In the genomic region with DNA sequence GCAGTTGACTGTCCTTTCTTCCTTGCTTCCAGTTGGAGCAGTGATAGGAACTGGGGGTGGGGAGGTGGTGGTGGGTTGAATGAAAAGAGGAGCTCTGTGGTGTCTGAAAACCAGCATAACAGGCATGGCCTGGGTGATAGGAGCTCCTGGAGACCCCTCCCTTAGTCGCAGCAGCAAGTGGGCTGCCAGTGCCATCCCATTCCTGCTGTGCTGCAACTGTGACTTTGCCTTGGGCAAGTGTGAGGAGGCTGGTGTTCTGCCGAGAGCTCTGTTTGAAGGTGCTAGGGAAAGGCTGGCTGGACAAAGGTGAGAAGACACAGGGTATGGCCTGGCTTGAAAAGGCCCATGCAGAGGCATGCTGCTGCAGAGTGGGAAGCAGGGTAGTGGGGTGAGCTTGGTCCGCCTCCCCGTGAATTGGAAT, we compare ENCODE assay signal across 11 cellular contexts. TPM values are rescaled to one million over a fixed set of nuclear protein-coding genes. Genes with fewer than 3 reads are reported as not detected.
DNase-seq lines count a peak whose midpoint lies in the region; ATAC-seq and TF ChIP-seq lines count a peak whose summit lies in the region.
"Had no signal": no experiment of that assay in that cellular context is flagged by ENCODE, and none has a peak within 500 bp of the region (broad histone marks: within the 10 kb centered on the region; RNA-seq: fewer than 3 reads in every experiment).

No MANE protein-coding gene starts in this region.

- H3K27me3 ChIP-seq in cardiac muscle cell (no peaks in the 10 kb centered on the region), adipocyte (replicated peaks; ENCODE audit: control insufficient read depth, insufficient read depth, low read length) (no peaks in the 10 kb centered on the region), upper lobe of right lung (no peaks in the 10 kb centered on the region)
- H3K27me3 ChIP-seq: BLaER1 treated with 17β-estradiol and CSF1 and Interleukin-3, amounts not matched to agents 10 nM and 100 nM; MG63 had no signal

- H3K4me3 ChIP-seq in cardiac muscle cell (no peak overlapping the region), adipocyte (ENCODE audit: low read length) (no peak overlapping the region), mesodermal cell (ENCODE audit: extremely low read depth, insufficient read depth, low read length, poor library complexity, severe bottlenecking) (no peak overlapping the region), upper lobe of right lung (no peak overlapping the region)
- H3K4me3 ChIP-seq: BLaER1 treated with 17β-estradiol and CSF1 and Interleukin-3, amounts not matched to agents 10 nM and 100 nM; MG63 had no signal

- TF ChIP-seq CTCF in cardiac muscle cell (IDR thresholded peaks at IDR 0.05; ENCODE audit: low read depth, low read length) (no peak), upper lobe of right lung (IDR thresholded peaks at IDR 0.05) (no peak)

- peak overlapping the region; percentile 57 for H3K27ac ChIP-seq in cardiac muscle cell
- peak overlapping the region; percentile 55 for H3K27ac ChIP-seq in mesodermal cell (ENCODE audit: low read depth, low read length, severe bottlenecking)
- no peak overlapping the region for H3K27ac ChIP-seq in upper lobe of right lung

- DNase-seq in cardiac muscle cell (ENCODE audit: low read depth in 1 of 2, low spot score in 1 of 2) (peak in 1 of 2 donors; percentile 17), left ventricle myocardium superior (no peak), adipocyte (ENCODE audit: low read depth) (no peak), upper lobe of right lung (peak; percentile 47), ureter (ENCODE audit: low spot score) (no peak), GM19238 (ENCODE audit: insufficient read length, low spot score) (no peak)
- DNase-seq: stimulated activated naive CD8-positive, alpha-beta T cell treated with anti-CD3 and anti-CD28 coated beads, Interleukin-15, Interleukin-2, amounts not matched to agents 100 U/mL and 50 U/mL, for 24 hours had no signal

- peak overlapping the region; percentile 13 for H3K9ac ChIP-seq in adipocyte (ENCODE audit: low read length)

- ATAC-seq in left ventricle myocardium superior (no peak), upper lobe of right lung (no peak), GM18511 (IDR thresholded peaks at IDR 0.05; ENCODE audit: unreplicated experiment) (no peak)
- ATAC-seq: stimulated activated naive CD8-positive, alpha-beta T cell treated with anti-CD3 and anti-CD28 coated beads, Interleukin-15, Interleukin-2, amounts not matched to agents 100 U/mL and 50 U/mL, for 24 hours had no signal

- H3K4me1 ChIP-seq in cardiac muscle cell (ENCODE audit: low read depth) (peaks cover 12% of the 10 kb centered on the region), adipocyte (ENCODE audit: control insufficient read depth, insufficient read depth, low read length) (peaks cover 25% of the 10 kb centered on the region), mesodermal cell (ENCODE audit: control insufficient read depth, insufficient read depth, low read length, poor library complexity, severe bottlenecking) (peaks cover 18% of the 10 kb centered on the region), upper lobe of right lung (peaks cover 17% of the 10 kb centered on the region)

- no peaks in the 10 kb centered on the region for H3K9me3 ChIP-seq in cardiac muscle cell (ENCODE audit: low read depth)
- H3K9me3 ChIP-seq in adipocyte (ENCODE audit: control insufficient read depth, low read length) = no peaks in the 10 kb centered on the region
- H3K9me3 ChIP-seq in mesodermal cell (ENCODE audit: control insufficient read depth, low read length) = no peaks in the 10 kb centered on the region
- no peaks in the 10 kb centered on the region for H3K9me3 ChIP-seq in upper lobe of right lung
- H3K9me3 ChIP-seq: BLaER1 treated with 17β-estradiol and CSF1 and Interleukin-3, amounts not matched to agents 10 nM and 100 nM; MG63 had no signal

- WGBS in mesodermal cell (ENCODE audit: insufficient coverage in 2 of 2), 2 experiments = 69 to 82% methylated on average over 3 to 4 of the region's 4 CpGs

- intact Hi-C loops in left ventricle myocardium superior (cut with micrococcal nuclease) (no loop called here), upper lobe of right lung (cut with DNase I) (no loop called here)

- H3K36me3 ChIP-seq in cardiac muscle cell (peaks cover 15% of the 10 kb centered on the region), adipocyte (ENCODE audit: control insufficient read depth, insufficient read depth, low read length, severe bottlenecking) (peaks cover 37% of the 10 kb centered on the region), mesodermal cell (ENCODE audit: control insufficient read depth, insufficient read depth, low read length) (peaks cover 51% of the 10 kb centered on the region), upper lobe of right lung (peaks cover 40% of the 10 kb centered on the region)

RNA-seq across cellular contexts. Expression of a gene that starts 2.7 kb away (rescaled TPM):
- total RNA-seq in cardiac muscle cell (1.7 and 3.5 TPM in 2 replicates), left ventricle myocardium superior (1.4 TPM), upper lobe of right lung (1.6 TPM), ureter (0.83 TPM)
- polyA plus RNA-seq in cardiac muscle cell = 1.2 and 2.5 TPM in 2 replicates
- 6.6 TPM for polyA plus RNA-seq in mesodermal cell (2013, experiment 1 of 2)
- 4.0 TPM for polyA plus RNA-seq in mesodermal cell (2013, experiment 2 of 2)

RNA-seq across cellular contexts. Expression of a gene that starts 39.7 kb away (rescaled TPM):
- total RNA-seq in cardiac muscle cell (28.7 and 42.8 TPM in 2 replicates), left ventricle myocardium superior (67.8 TPM), upper lobe of right lung (62.8 TPM), ureter (80.9 TPM)
- polyA plus RNA-seq in cardiac muscle cell = 143 and 145 TPM in 2 replicates
- polyA plus RNA-seq in mesodermal cell (2013, experiment 1 of 2) = 87.2 TPM
- polyA plus RNA-seq in mesodermal cell (2013, experiment 2 of 2) = 87.4 TPM
